In the genomic region with DNA sequence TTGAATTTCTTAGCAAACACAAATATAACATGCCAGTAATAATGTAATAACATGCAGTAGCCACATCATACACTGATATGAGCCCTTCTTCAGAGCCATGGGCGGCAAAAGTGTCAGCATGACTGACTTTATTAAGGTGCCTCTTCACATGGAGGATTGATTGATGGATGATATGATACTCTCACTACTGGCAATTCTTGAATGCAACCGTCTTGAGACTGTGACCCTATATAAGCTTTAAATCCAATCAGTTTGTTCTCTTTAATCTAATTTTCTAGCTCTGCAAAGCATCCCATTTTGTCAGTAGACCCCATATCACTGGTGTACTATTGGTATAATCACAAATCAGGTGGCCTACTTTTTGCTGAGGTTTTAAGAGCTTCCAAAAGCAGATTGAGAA, we compare ENCODE assay signal across 29 cellular contexts.
"Had no signal": no experiment of that assay in that cellular context is flagged by ENCODE, and none has a peak within 500 bp of the region (broad histone marks: within the 10 kb centered on the region; RNA-seq: fewer than 3 reads in every experiment).

No MANE protein-coding gene starts in this region.

- DNase-seq: activated effector memory CD4-positive, alpha-beta T cell treated with anti-CD3 and anti-CD28 coated beads, Interleukin-2, amount 50 U/mL, for 16 hours; activated effector memory CD4-positive, alpha-beta T cell treated with Interleukin-2 at 50 U/mL for 16 hours; activated gamma-delta T cell; activated gamma-delta T cell treated with Interleukin-2 at 50 U/mL for 16 hours; activated naive CD4-positive, alpha-beta T cell; activated naive CD4-positive, alpha-beta T cell treated with anti-CD3 and anti-CD28 coated beads for 36 hours; activated naive CD4-positive, alpha-beta T cell treated with anti-CD3 and anti-CD28 coated beads, Interleukin-2, amount 10 ng/mL, durations not matched to agents 7 days and 5 days; activated naive CD4-positive, alpha-beta T cell treated with anti-CD3 and anti-CD28 coated beads, Interleukin-2, amount 50 U/mL, for 16 hours; activated naive CD4-positive, alpha-beta T cell treated with Interleukin-2 at 50 U/mL for 16 hours; activated naive CD8-positive, alpha-beta T cell treated with anti-CD3 and anti-CD28 coated beads for 36 hours; activated naive CD8-positive, alpha-beta T cell treated with anti-CD3 and anti-CD28 coated beads, Interleukin-2, amount 10 ng/mL, durations not matched to agents 7 days and 5 days; activated naive CD8-positive, alpha-beta T cell treated with anti-CD3 and anti-CD28 coated beads, Interleukin-2, amount 50 U/mL, for 24 hours; activated T-cell treated with anti-CD3 and anti-CD28 coated beads, Interleukin-2, amount 50 U/mL, for 1 hour; activated T-cell treated with anti-CD3 and anti-CD28 coated beads, Interleukin-2, amount 50 U/mL, for 24 hours; activated T-cell treated with anti-CD3 and anti-CD28 coated beads, Interleukin-2, amount 50 U/mL, for 4 hours; activated T-cell treated with anti-CD3 and anti-CD28 coated beads, Interleukin-2, amount 50 U/mL, for 48 hours; activated T-cell treated with anti-CD3 and anti-CD28 coated beads, Interleukin-2, amount 50 U/mL, for 72 hours; adrenal gland; amniotic stem cell; amygdala; anterior cingulate cortex; aorta; body of pancreas; brain microvascular endothelial cell; caudate nucleus; central memory CD4-positive, alpha-beta T cell; cerebellar nuclear complex had no signal

- ATAC-seq: activated naive CD4-positive, alpha-beta T cell treated with anti-CD3 and anti-CD28 coated beads, Interleukin-2, amount 50 U/mL, for 72 hours; activated naive CD8-positive, alpha-beta T cell treated with anti-CD3 and anti-CD28 coated beads, Interleukin-2, amount 50 U/mL, for 24 hours; activated T-cell treated with anti-CD3 and anti-CD28 coated beads, Interleukin-2, amount 50 U/mL, for 4 hours; activated T-cell treated with anti-CD3 and anti-CD28 coated beads, Interleukin-2, amount 50 U/mL, for 72 hours; activated T-helper 17 cell treated with anti-CD3 and anti-CD28 coated beads, Interleukin-2, amount 50 U/mL, for 72 hours; body of pancreas had no signal
